Comparison of ENCODE assay signal across 16 cellular contexts in genomic region chr15:78922527-78922926, GRCh38.
"Had no signal": no experiment of that assay in that cellular context is flagged by ENCODE, and none has a peak within 500 bp of the region (broad histone marks: within the 10 kb centered on the region; RNA-seq: fewer than 3 reads in every experiment).

No MANE protein-coding gene starts in this region.

- H3K4me3 ChIP-seq: ascending aorta, lower lobe of right lung, pancreas, tibial artery, uterus had no signal

- DNase-seq: activated CD4-positive, alpha-beta T cell treated with anti-CD3 and anti-CD28 coated beads, Interleukin-2, amount 10 ng/mL, durations not matched to agents 24 days and 14 days; activated CD4-positive, CD25-positive, alpha-beta regulatory T cell; activated CD8-positive, alpha-beta memory T cell treated with anti-CD3 and anti-CD28 coated beads, Interleukin-2, amount 50 U/mL, for 4 hours; activated CD8-positive, alpha-beta T cell treated with anti-CD3 and anti-CD28 coated beads, Interleukin-2, amount 10 ng/mL, durations not matched to agents 7 days and 5 days; activated naive CD4-positive, alpha-beta T cell treated with Interleukin-2 at 50 U/mL for 16 hours; activated naive CD8-positive, alpha-beta T cell treated with anti-CD3 and anti-CD28 coated beads, Interleukin-2, amount 50 U/mL, for 24 hours; effector CD8-positive, alpha-beta T cell; foreskin keratinocyte; left cardiac atrium; lower lobe of right lung; pancreas; stimulated activated naive CD4-positive, alpha-beta T cell; SW 1271; tibial artery; uterus had no signal

- H3K9me3 ChIP-seq: ascending aorta, lower lobe of right lung, pancreas, tibial artery, uterus had no signal

- ATAC-seq: activated CD8-positive, alpha-beta T cell treated with anti-CD3 and anti-CD28 coated beads, Interleukin-2, amount 10 ng/mL, durations not matched to agents 7 days and 5 days; activated naive CD8-positive, alpha-beta T cell treated with anti-CD3 and anti-CD28 coated beads, Interleukin-2, amount 50 U/mL, for 24 hours; foreskin keratinocyte; left cardiac atrium; lower lobe of right lung had no signal

- H3K27me3 ChIP-seq: ascending aorta, foreskin keratinocyte, pancreas, tibial artery, uterus had no signal

- H3K36me3 ChIP-seq: uterus had no signal

- H3K4me1 ChIP-seq: ascending aorta, foreskin keratinocyte, pancreas had no signal

- H3K27ac ChIP-seq: foreskin keratinocyte, lower lobe of right lung, pancreas, tibial artery, uterus had no signal
